Comparison of ENCODE assay signal across 2 cellular contexts in genomic region chr20:3514012-3514642, GRCh38.
TF ChIP-seq lines count a peak whose summit lies in the region.

No MANE protein-coding gene starts in this region.

TF ChIP-seq in A549, 52 proteins besides CTCF, POLR2A, EP300 and RAD21 (continued from another document):
- TF ChIP-seq JUN (IDR thresholded peaks at IDR 0.05) = no peak

TF ChIP-seq in H1, 55 proteins besides CTCF, POLR2A, EP300 and RAD21 (continued from another document):
- TF ChIP-seq MAFK (IDR thresholded peaks at IDR 0.05; ENCODE audit: low read depth, low read length) = peak; percentile 7; the same call in 1 of the 2 replicates
